ENCODE assay signal across 1 cellular context in the genomic region with DNA sequence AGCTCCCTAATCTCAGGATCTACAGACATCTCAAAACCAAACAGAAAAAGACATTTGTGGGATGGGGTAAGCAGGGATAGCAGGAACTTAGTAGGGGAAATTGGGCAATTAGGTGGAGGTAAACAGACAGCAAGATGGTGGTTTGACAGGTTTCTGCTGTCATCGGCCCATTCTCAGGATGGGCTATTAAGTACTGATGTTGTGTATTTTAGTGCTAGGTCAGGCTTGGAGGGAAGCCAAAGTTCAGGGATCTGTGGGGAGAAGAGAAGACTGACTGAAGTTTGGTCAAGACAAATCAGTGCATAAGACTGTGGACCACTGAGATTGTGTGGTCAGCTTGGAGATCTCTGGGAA.
TF ChIP-seq lines count a peak whose summit lies in the region.

No MANE protein-coding gene starts in this region.

TF ChIP-seq in IMR-90, 13 proteins besides CTCF, POLR2A, EP300 and RAD21:
- TF ChIP-seq MAFK (IDR thresholded peaks at IDR 0.05; ENCODE audit: low read depth, low read length) (no peak), BHLHE40 (IDR thresholded peaks at IDR 0.05; ENCODE audit: low read depth, low read length) (no peak), RFX5 (IDR thresholded peaks at IDR 0.05; ENCODE audit: low read depth, low read length) (no peak)
- TF ChIP-seq, protein P1, sequence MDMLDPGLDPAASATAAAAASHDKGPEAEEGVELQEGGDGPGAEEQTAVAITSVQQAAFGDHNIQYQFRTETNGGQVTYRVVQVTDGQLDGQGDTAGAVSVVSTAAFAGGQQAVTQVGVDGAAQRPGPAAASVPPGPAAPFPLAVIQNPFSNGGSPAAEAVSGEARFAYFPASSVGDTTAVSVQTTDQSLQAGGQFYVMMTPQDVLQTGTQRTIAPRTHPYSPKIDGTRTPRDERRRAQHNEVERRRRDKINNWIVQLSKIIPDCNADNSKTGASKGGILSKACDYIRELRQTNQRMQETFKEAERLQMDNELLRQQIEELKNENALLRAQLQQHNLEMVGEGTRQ (IDR thresholded peaks at IDR 0.05; ENCODE audit: low read depth, low read length) = no peak
- TF ChIP-seq, protein P2, sequence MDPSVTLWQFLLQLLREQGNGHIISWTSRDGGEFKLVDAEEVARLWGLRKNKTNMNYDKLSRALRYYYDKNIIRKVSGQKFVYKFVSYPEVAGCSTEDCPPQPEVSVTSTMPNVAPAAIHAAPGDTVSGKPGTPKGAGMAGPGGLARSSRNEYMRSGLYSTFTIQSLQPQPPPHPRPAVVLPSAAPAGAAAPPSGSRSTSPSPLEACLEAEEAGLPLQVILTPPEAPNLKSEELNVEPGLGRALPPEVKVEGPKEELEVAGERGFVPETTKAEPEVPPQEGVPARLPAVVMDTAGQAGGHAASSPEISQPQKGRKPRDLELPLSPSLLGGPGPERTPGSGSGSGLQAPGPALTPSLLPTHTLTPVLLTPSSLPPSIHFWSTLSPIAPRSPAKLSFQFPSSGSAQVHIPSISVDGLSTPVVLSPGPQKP (IDR thresholded peaks at IDR 0.05; ENCODE audit: borderline replicate concordance, low read depth, low read length) = no peak
TF ChIP-seq in IMR-90: peak in this region for 0.
